9 cellular contexts compared by ENCODE assay signal in the genomic region with DNA sequence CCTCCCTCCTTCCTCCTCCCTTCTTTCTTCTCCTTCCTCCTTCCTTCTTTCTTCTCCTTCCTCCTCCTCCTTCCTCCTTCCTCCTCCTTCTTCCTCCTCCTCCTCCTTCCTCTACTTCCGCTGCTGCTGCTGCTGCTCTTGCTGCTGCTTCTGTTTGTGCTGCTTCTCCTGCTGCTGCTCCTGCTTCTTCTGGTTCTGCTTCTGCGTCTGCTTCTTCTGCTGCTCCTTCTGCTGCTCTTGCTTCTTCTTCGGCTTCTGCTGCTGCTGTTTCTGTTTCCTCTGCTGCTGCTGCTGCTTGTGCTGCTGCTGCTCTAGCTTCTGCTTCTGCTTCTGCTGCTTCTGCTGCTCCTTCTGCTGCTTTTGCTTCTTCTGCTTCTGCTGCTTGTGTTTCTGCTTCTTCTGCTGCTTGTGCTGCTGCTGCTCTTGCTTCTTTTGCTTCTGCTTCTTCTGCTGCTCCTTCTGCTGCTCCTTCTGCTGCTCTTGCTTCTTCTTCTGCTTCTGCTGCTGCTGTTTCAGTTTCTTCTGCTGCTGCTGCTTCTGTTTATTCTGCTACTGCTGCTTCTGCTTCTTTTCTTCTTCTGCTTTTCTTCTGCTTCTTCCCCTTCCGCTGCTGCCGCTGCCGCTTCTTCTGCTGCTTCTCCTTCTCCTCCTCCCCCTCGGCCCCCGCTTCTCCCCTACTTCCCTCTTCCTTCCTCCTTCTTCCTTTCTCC. TPM values are rescaled to one million over a fixed set of nuclear protein-coding genes. Genes with fewer than 3 reads are reported as not detected.
A peak's percentile ranks its signal among the peaks of the same experiment; 100 is the strongest.
DNase-seq lines count a peak whose midpoint lies in the region; ATAC-seq and TF ChIP-seq lines count a peak whose summit lies in the region.
"Had no signal": no experiment of that assay in that cellular context is flagged by ENCODE, and none has a peak within 500 bp of the region (broad histone marks: within the 10 kb centered on the region; RNA-seq: fewer than 3 reads in every experiment).

No MANE protein-coding gene starts in this region.

- peak overlapping the region; percentile 64 to 100 (median 91) for H3K27ac Mint-ChIP-seq in CD4-positive, CD25-positive, alpha-beta regulatory T cell

- no peaks in the 10 kb centered on the region for H3K9me3 Mint-ChIP-seq in CD4-positive, CD25-positive, alpha-beta regulatory T cell
- H3K9me3 Mint-ChIP-seq in activated T-cell treated with anti-CD3 and anti-CD28 coated beads, Interleukin-2, amount 50 U/mL, for 4 hours, result no peaks in the 10 kb centered on the region

- 24 to 44% methylated on average over 8 of the region's 8 CpGs for WGBS in lung, 2 donors

- H3K27me3 Mint-ChIP-seq in CD4-positive, CD25-positive, alpha-beta regulatory T cell, result no peaks in the 10 kb centered on the region
- H3K27me3 Mint-ChIP-seq in activated T-cell treated with anti-CD3 and anti-CD28 coated beads, Interleukin-2, amount 50 U/mL, for 4 hours (ENCODE audit: low read depth), result no peaks in the 10 kb centered on the region

- H3K27ac ChIP-seq in CD4-positive, CD25-positive, alpha-beta regulatory T cell (ENCODE audit: insufficient read depth, low read length, poor library complexity, severe bottlenecking), result peak overlapping the region; percentile 72
- H3K27ac ChIP-seq in lung (ENCODE audit: low read depth in 1 of 2, low read length in 1 of 2), result peak overlapping the region in 1 of 2 donors; percentile 23

- intact Hi-C loops in sciatic nerve (cut with DNase I), result no loop called here

- H3K4me3 Mint-ChIP-seq in CD4-positive, CD25-positive, alpha-beta regulatory T cell, result peak overlapping the region; percentile 86 to 95 (median 90)
- H3K4me3 Mint-ChIP-seq in activated T-cell treated with anti-CD3 and anti-CD28 coated beads, Interleukin-2, amount 50 U/mL, for 4 hours, result peak overlapping the region; percentile 72

- ATAC-seq in CD4-positive, CD25-positive, alpha-beta regulatory T cell (ENCODE audit: low read depth in 2 of 2), result peak; percentile 46 to 54
- ATAC-seq in activated T-cell treated with anti-CD3 and anti-CD28 coated beads, Interleukin-2, amount 50 U/mL, for 4 hours, result peak; percentile 35 to 41
- ATAC-seq in lung (ENCODE audit: insufficient read depth, low FRiP score) (no peak), HG02884 (IDR thresholded peaks at IDR 0.05; ENCODE audit: unreplicated experiment) (no peak), sciatic nerve (no peak)

- H3K9me3 ChIP-seq in CD4-positive, CD25-positive, alpha-beta regulatory T cell (ENCODE audit: control insufficient read depth in 2 of 2, low read length in 2 of 2), result no peaks in the 10 kb centered on the region
- no peaks in the 10 kb centered on the region for H3K9me3 ChIP-seq in lung (ENCODE audit: control insufficient read depth in 2 of 2, insufficient read depth in 1 of 2, low read length in 1 of 2)

- peaks cover 57% of the 10 kb centered on the region for H3K36me3 ChIP-seq in CD4-positive, CD25-positive, alpha-beta regulatory T cell (ENCODE audit: control insufficient read depth, insufficient read depth, low read length)
- peaks cover 11 to 15% of the 10 kb centered on the region in 2 donors for H3K36me3 ChIP-seq in lung (ENCODE audit: control insufficient read depth in 2 of 2, insufficient read depth in 2 of 2, low read length in 2 of 2)

- peaks cover 20 to 67% (median 47%) of the 10 kb centered on the region in 4 donors for H3K4me1 Mint-ChIP-seq in CD4-positive, CD25-positive, alpha-beta regulatory T cell
- H3K4me1 Mint-ChIP-seq in activated T-cell treated with anti-CD3 and anti-CD28 coated beads, Interleukin-2, amount 50 U/mL, for 4 hours (ENCODE audit: low read depth), result peaks cover 42% of the 10 kb centered on the region

- no peak for TF ChIP-seq CTCF in lung (IDR thresholded peaks at IDR 0.05; ENCODE audit: control extremely low read depth, extremely low read depth)

- peaks cover 42% of the 10 kb centered on the region for H3K36me3 Mint-ChIP-seq in CD4-positive, CD25-positive, alpha-beta regulatory T cell
- peaks cover 31% of the 10 kb centered on the region for H3K36me3 Mint-ChIP-seq in activated T-cell treated with anti-CD3 and anti-CD28 coated beads, Interleukin-2, amount 50 U/mL, for 4 hours (ENCODE audit: insufficient read depth)

- H3K4me1 ChIP-seq in CD4-positive, CD25-positive, alpha-beta regulatory T cell (ENCODE audit: control insufficient read depth, insufficient read depth, low read length, poor library complexity, severe bottlenecking), result peaks cover 33% of the 10 kb centered on the region
- H3K4me1 ChIP-seq in lung (ENCODE audit: control insufficient read depth in 2 of 2, insufficient read depth in 2 of 2, low read length in 2 of 2), result no peaks in the 10 kb centered on the region

- peak overlapping the region; percentile 90 for H3K4me3 ChIP-seq in CD4-positive, CD25-positive, alpha-beta regulatory T cell (ENCODE audit: low read depth, low read length)
- no peak overlapping the region for H3K4me3 ChIP-seq in lung

- no peaks in the 10 kb centered on the region for H3K27me3 ChIP-seq in CD4-positive, CD25-positive, alpha-beta regulatory T cell (ENCODE audit: control insufficient read depth, insufficient read depth, low read length)
- no peaks in the 10 kb centered on the region for H3K27me3 ChIP-seq in lung (ENCODE audit: control insufficient read depth, insufficient read depth)

- peak in 2 of 3 donors; percentile 24 to 46 for DNase-seq in CD4-positive, CD25-positive, alpha-beta regulatory T cell
- DNase-seq in Kasumi-1 (lab: John Stamatoyannopoulos, UW) (peak; percentile 87 to 90), lung (ENCODE audit: low spot score) (peak; percentile 40), NCI-H146 treated with DMSO at 0.1 percent for 48 hours (lab: John Stamatoyannopoulos, UW; ENCODE audit: unreplicated experiment) (no peak), sciatic nerve (ENCODE audit: low spot score) (no peak)
- no peak for DNase-seq in activated T-cell treated with anti-CD3 and anti-CD28 coated beads, Interleukin-2, amount 50 U/mL, for 4 hours
- DNase-seq in stimulated activated CD4-positive, alpha-beta T cell treated with anti-CD3 and anti-CD28 coated beads, Interleukin-12 subunit alpha, Interleukin-12 subunit beta, amount 100 ng/mL, for 4 hours, result no peak
- DNase-seq: NCI-H1436 treated with DMSO at 0.1 percent for 48 hours had no signal

RNA-seq across cellular contexts. Expression of a gene that starts 8.6 kb away (rescaled TPM):
- total RNA-seq in CD4-positive, CD25-positive, alpha-beta regulatory T cell, result 44.1 TPM
- polyA plus RNA-seq in CD4-positive, CD25-positive, alpha-beta regulatory T cell, result 10 to 100 TPM; 51.7 to 70.2 (median 60.0) TPM
- 10 to 100 TPM; 57.4 to 77.1 (median 75.4) TPM for total RNA-seq in activated T-cell treated with anti-CD3 and anti-CD28 coated beads, Interleukin-2, amount 50 U/mL, for 4 hours
- 10 to 100 TPM; 33.2 to 51.3 TPM for total RNA-seq in lung
- polyA plus RNA-seq in lung, result 10 to 100 TPM; 32.0 to 38.9 TPM
- 46.9 TPM for total RNA-seq in sciatic nerve

RNA-seq across cellular contexts. Expression of a gene that starts 12.5 kb away (rescaled TPM):
- 40.6 TPM for total RNA-seq in CD4-positive, CD25-positive, alpha-beta regulatory T cell
- polyA plus RNA-seq in CD4-positive, CD25-positive, alpha-beta regulatory T cell, result 10 to 100 TPM in 2 of 4 donors, 1 to 10 TPM in 2; 8.3 to 13.3 (median 11.0) TPM
- 10 to 100 TPM in 2 of 3 donors, 1 to 10 TPM in 1; 9.2 to 12.5 (median 11.8) TPM for total RNA-seq in activated T-cell treated with anti-CD3 and anti-CD28 coated beads, Interleukin-2, amount 50 U/mL, for 4 hours
- 10 to 100 TPM; 30.0 to 46.5 TPM for total RNA-seq in lung
- 10 to 100 TPM in 1 of 2 donors, 1 to 10 TPM in 1; 4.0 to 63.7 TPM for polyA plus RNA-seq in lung
- total RNA-seq in sciatic nerve, result 25.3 TPM

RNA-seq across cellular contexts. Expression of a gene that starts 59.1 kb away (rescaled TPM):
- total RNA-seq in CD4-positive, CD25-positive, alpha-beta regulatory T cell, result 1.7 TPM
- 1 to 10 TPM in 3 of 4 donors, under 1 TPM in 1; 0.62 to 1.5 (median 1.1) TPM for polyA plus RNA-seq in CD4-positive, CD25-positive, alpha-beta regulatory T cell
- total RNA-seq in activated T-cell treated with anti-CD3 and anti-CD28 coated beads, Interleukin-2, amount 50 U/mL, for 4 hours, result under 1 TPM; 0.46 to 0.74 (median 0.54) TPM
- total RNA-seq in lung (1 to 10 TPM; 1.4 to 2.9 TPM), sciatic nerve (5.6 TPM)
- 1 to 10 TPM in 1 of 2 donors, under 1 TPM in 1; 0.94 to 1.1 TPM for polyA plus RNA-seq in lung

Comparison
In these comparisons a context has a peak if more than half of its experiments do, and no peak if none do; other contexts are left out.
1. ATAC-seq: peak in CD4-positive, CD25-positive, alpha-beta regulatory T cell (2 of 2) and activated T-cell treated with anti-CD3 and anti-CD28 coated beads, Interleukin-2, amount 50 U/mL, for 4 hours (2 of 2); none in lung (single experiment), HG02884 (single experiment) and sciatic nerve (single experiment).
2. DNase-seq: peak in CD4-positive, CD25-positive, alpha-beta regulatory T cell (2 of 3), Kasumi-1 (2 of 2) and lung (single experiment); none in activated T-cell treated with anti-CD3 and anti-CD28 coated beads, Interleukin-2, amount 50 U/mL, for 4 hours (single experiment), NCI-H146 treated with DMSO at 0.1 percent for 48 hours (single experiment), sciatic nerve (single experiment) and stimulated activated CD4-positive, alpha-beta T cell treated with anti-CD3 and anti-CD28 coated beads, Interleukin-12 subunit alpha, Interleukin-12 subunit beta, amount 100 ng/mL, for 4 hours (single experiment).